1 cellular context compared by ENCODE assay signal in genomic region chr2:44169155-44169898, GRCh38.
TF ChIP-seq lines count a peak whose summit lies in the region.

No MANE protein-coding gene starts in this region.

TF ChIP-seq in GM12878, 131 proteins besides CTCF, POLR2A, EP300 and RAD21 (continued from another document and continues in another):
- no peak for TF ChIP-seq ZNF207 (IDR thresholded peaks at IDR 0.05; ENCODE audit: borderline replicate concordance)
- peak; percentile 100 for TF ChIP-seq MLLT1 (IDR thresholded peaks at IDR 0.05)
- TF ChIP-seq, protein P1, sequence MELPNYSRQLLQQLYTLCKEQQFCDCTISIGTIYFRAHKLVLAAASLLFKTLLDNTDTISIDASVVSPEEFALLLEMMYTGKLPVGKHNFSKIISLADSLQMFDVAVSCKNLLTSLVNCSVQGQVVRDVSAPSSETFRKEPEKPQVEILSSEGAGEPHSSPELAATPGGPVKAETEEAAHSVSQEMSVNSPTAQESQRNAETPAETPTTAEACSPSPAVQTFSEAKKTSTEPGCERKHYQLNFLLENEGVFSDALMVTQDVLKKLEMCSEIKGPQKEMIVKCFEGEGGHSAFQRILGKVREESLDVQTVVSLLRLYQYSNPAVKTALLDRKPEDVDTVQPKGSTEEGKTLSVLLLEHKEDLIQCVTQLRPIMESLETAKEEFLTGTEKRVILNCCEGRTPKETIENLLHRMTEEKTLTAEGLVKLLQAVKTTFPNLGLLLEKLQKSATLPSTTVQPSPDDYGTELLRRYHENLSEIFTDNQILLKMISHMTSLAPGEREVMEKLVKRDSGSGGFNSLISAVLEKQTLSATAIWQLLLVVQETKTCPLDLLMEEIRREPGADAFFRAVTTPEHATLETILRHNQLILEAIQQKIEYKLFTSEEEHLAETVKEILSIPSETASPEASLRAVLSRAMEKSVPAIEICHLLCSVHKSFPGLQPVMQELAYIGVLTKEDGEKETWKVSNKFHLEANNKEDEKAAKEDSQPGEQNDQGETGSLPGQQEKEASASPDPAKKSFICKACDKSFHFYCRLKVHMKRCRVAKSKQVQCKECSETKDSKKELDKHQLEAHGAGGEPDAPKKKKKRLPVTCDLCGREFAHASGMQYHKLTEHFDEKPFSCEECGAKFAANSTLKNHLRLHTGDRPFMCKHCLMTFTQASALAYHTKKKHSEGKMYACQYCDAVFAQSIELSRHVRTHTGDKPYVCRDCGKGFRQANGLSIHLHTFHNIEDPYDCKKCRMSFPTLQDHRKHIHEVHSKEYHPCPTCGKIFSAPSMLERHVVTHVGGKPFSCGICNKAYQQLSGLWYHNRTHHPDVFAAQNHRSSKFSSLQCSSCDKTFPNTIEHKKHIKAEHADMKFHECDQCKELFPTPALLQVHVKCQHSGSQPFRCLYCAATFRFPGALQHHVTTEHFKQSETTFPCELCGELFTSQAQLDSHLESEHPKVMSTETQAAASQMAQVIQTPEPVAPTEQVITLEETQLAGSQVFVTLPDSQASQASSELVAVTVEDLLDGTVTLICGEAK (IDR thresholded peaks at IDR 0.05; ENCODE audit: borderline replicate concordance): no peak
- peak; percentile 73 for TF ChIP-seq YY1 (IDR thresholded peaks at IDR 0.05; ENCODE audit: low read depth, low read length)
- peak; percentile 61; the same call in 1 of the 2 replicates for TF ChIP-seq DPF2 (IDR thresholded peaks at IDR 0.05)
- TF ChIP-seq SMAD1 (IDR thresholded peaks at IDR 0.05; ENCODE audit: low read depth, partially characterized antibody): no peak
- TF ChIP-seq TAF1 (IDR thresholded peaks at IDR 0.05; ENCODE audit: borderline replicate concordance, low read depth, low read length): peak; percentile 52; the same call in 1 of the 2 replicates
- no peak for TF ChIP-seq BRCA1 (IDR thresholded peaks at IDR 0.05; ENCODE audit: low read depth, low read length)
- peak; percentile 66; the same call in 1 of the 2 replicates for TF ChIP-seq FOXK2 (IDR thresholded peaks at IDR 0.05)
- 0 out of 3 replicates have a peak, but pooled peaks have one; percentile 27 for TF ChIP-seq POU2F2 (IDR thresholded peaks at IDR 0.05; ENCODE audit: borderline replicate concordance, low read depth, low read length)
- peak; percentile 42; the same call in 1 of the 2 replicates for TF ChIP-seq RAD51 (IDR thresholded peaks at IDR 0.05)
- peak; percentile 37; the same call in 1 of the 2 replicates for TF ChIP-seq MTA2 (IDR thresholded peaks at IDR 0.05; ENCODE audit: low read depth)
- TF ChIP-seq IKZF1 (conservative IDR thresholded peaks at IDR 0.05): peak; percentile 75
- peak; percentile 28 to 32; a peak in 2 of 4 replicates for TF ChIP-seq IKZF2 (IDR thresholded peaks at IDR 0.05)
- TF ChIP-seq TBL1XR1 (IDR thresholded peaks at IDR 0.05; ENCODE audit: low read depth, low read length): no peak
- TF ChIP-seq SMARCA5 (IDR thresholded peaks at IDR 0.05): 0 out of 2 replicates have a peak, but pooled peaks have one; percentile 35
- TF ChIP-seq ASH2L (IDR thresholded peaks at IDR 0.05; ENCODE audit: borderline replicate concordance, low read depth): peak; percentile 27; the same call in 1 of the 2 replicates
- 0 out of 2 replicates have a peak, but pooled peaks have one; percentile 1 for TF ChIP-seq BACH1 (IDR thresholded peaks at IDR 0.05; ENCODE audit: borderline replicate concordance)
- 0 out of 2 replicates have a peak, but pooled peaks have one; percentile 16 for TF ChIP-seq BCL11A (IDR thresholded peaks at IDR 0.05; ENCODE audit: low read depth, low read length)
- TF ChIP-seq SIN3A (IDR thresholded peaks at IDR 0.05; ENCODE audit: low read depth, low read length): peak; percentile 96
- 0 out of 4 replicates have a peak, but pooled peaks of 1 of the 2 experiments have one; percentile 26 for TF ChIP-seq ETV6 (conservative IDR thresholded peaks at IDR 0.05 in 1 of 2, IDR thresholded peaks at IDR 0.05 in 1 of 2; ENCODE audit: borderline replicate concordance in 1 of 2, low read depth in 1 of 2)
- TF ChIP-seq HCFC1 (IDR thresholded peaks at IDR 0.05; ENCODE audit: low read length): peak; percentile 54
- peak; percentile 20; the same call in 1 of the 2 replicates for TF ChIP-seq POLR2AphosphoS5 (IDR thresholded peaks at IDR 0.05; ENCODE audit: low read length)
- peak; percentile 46 for TF ChIP-seq RELB (IDR thresholded peaks at IDR 0.05; ENCODE audit: low read depth)
- no peak for TF ChIP-seq ZZZ3 (IDR thresholded peaks at IDR 0.05; ENCODE audit: control insufficient read depth, insufficient read length, low read depth)
- 0 out of 2 replicates have a peak, but pooled peaks have one; percentile 65 for TF ChIP-seq WRNIP1 (IDR thresholded peaks at IDR 0.05; ENCODE audit: borderline replicate concordance, low read depth, low read length)
- TF ChIP-seq EED (IDR thresholded peaks at IDR 0.05; ENCODE audit: low read depth): peak; percentile 24; the same call in 1 of the 2 replicates
- TF ChIP-seq YBX1 (IDR thresholded peaks at IDR 0.05): 0 out of 2 replicates have a peak, but pooled peaks have one; percentile 54
- peak; percentile 95; the same call in 1 of the 2 replicates for TF ChIP-seq LARP7 (IDR thresholded peaks at IDR 0.05)
- peak; percentile 55; the same call in 1 of the 2 replicates for TF ChIP-seq CREM (IDR thresholded peaks at IDR 0.05; ENCODE audit: low read depth)
- TF ChIP-seq SP1 (IDR thresholded peaks at IDR 0.05; ENCODE audit: low read depth, low read length): peak; percentile 12
- TF ChIP-seq ATF7 (IDR thresholded peaks at IDR 0.05; ENCODE audit: low read depth): peak; percentile 58; the same call in 1 of the 2 replicates
- TF ChIP-seq CBX3 (IDR thresholded peaks at IDR 0.05; ENCODE audit: borderline replicate concordance, low read depth): no peak
- peak; percentile 81 for TF ChIP-seq NR2C2 (IDR thresholded peaks at IDR 0.05; ENCODE audit: borderline replicate concordance, control insufficient read depth, insufficient read length, low read depth)
- peak; percentile 47 for TF ChIP-seq E2F8 (IDR thresholded peaks at IDR 0.05; ENCODE audit: low read depth, partially characterized antibody)
- no peak for TF ChIP-seq BHLHE40 (IDR thresholded peaks at IDR 0.05; ENCODE audit: borderline replicate concordance in 1 of 2, low read depth in 2 of 2, low read length in 1 of 2)
- peak; percentile 28 for TF ChIP-seq PKNOX1 (IDR thresholded peaks at IDR 0.05)
- peak; percentile 23 for TF ChIP-seq SIX5 (IDR thresholded peaks at IDR 0.05; ENCODE audit: low read depth, low read length, severe bottlenecking)
- TF ChIP-seq ESRRA (IDR thresholded peaks at IDR 0.05; ENCODE audit: low read length): no peak
- TF ChIP-seq HDAC2 (IDR thresholded peaks at IDR 0.05): no peak
- TF ChIP-seq SPI1 (IDR thresholded peaks at IDR 0.05; ENCODE audit: borderline replicate concordance, insufficient read depth, low read depth, low read length): peak; percentile 51; the same call in 1 of the 2 replicates
- peak in 1 of 2 experiments; percentile 7; a peak in 1 of 3 replicates for TF ChIP-seq EGR1 (IDR thresholded peaks at IDR 0.05; ENCODE audit: borderline replicate concordance in 1 of 2, low read depth in 2 of 2, low read length in 2 of 2)
- peak; percentile 28; the same call in 1 of the 2 replicates for TF ChIP-seq PAX5 (IDR thresholded peaks at IDR 0.05; ENCODE audit: borderline replicate concordance, low read depth, low read length)
- peak; percentile 89 for TF ChIP-seq NBN (IDR thresholded peaks at IDR 0.05)
- TF ChIP-seq, protein P2, sequence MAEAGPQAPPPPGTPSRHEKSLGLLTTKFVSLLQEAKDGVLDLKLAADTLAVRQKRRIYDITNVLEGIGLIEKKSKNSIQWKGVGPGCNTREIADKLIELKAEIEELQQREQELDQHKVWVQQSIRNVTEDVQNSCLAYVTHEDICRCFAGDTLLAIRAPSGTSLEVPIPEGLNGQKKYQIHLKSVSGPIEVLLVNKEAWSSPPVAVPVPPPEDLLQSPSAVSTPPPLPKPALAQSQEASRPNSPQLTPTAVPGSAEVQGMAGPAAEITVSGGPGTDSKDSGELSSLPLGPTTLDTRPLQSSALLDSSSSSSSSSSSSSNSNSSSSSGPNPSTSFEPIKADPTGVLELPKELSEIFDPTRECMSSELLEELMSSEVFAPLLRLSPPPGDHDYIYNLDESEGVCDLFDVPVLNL (IDR thresholded peaks at IDR 0.05; ENCODE audit: low read depth, low read length): peak; percentile 43; the same call in 1 of the 2 replicates
- no peak for TF ChIP-seq CEBPB (IDR thresholded peaks at IDR 0.05; ENCODE audit: borderline replicate concordance in 1 of 2, low read depth in 2 of 2, low read length in 2 of 2)
- TF ChIP-seq, protein P3, sequence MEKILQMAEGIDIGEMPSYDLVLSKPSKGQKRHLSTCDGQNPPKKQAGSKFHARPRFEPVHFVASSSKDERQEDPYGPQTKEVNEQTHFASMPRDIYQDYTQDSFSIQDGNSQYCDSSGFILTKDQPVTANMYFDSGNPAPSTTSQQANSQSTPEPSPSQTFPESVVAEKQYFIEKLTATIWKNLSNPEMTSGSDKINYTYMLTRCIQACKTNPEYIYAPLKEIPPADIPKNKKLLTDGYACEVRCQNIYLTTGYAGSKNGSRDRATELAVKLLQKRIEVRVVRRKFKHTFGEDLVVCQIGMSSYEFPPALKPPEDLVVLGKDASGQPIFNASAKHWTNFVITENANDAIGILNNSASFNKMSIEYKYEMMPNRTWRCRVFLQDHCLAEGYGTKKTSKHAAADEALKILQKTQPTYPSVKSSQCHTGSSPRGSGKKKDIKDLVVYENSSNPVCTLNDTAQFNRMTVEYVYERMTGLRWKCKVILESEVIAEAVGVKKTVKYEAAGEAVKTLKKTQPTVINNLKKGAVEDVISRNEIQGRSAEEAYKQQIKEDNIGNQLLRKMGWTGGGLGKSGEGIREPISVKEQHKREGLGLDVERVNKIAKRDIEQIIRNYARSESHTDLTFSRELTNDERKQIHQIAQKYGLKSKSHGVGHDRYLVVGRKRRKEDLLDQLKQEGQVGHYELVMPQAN (conservative IDR thresholded peaks at IDR 0.05): peak; percentile 40
- TF ChIP-seq ZNF274 (IDR thresholded peaks at IDR 0.05; ENCODE audit: insufficient read depth, insufficient read length): no peak
